9 cellular contexts compared by ENCODE assay signal in genomic region chr7:110322796-110323195, GRCh38.
"Had no signal": no experiment of that assay in that cellular context is flagged by ENCODE, and none has a peak within 500 bp of the region (broad histone marks: within the 10 kb centered on the region; RNA-seq: fewer than 3 reads in every experiment).

No MANE protein-coding gene starts in this region.

- H3K36me3 Mint-ChIP-seq: IgD-negative memory B cell had no signal

- H3K4me3 Mint-ChIP-seq: IgD-negative memory B cell had no signal

- H3K9me3 ChIP-seq: HAP-1 had no signal

- DNase-seq: GM23248, GOT3, H7, KBM-7 had no signal

- H3K27me3 Mint-ChIP-seq: IgD-negative memory B cell had no signal

- H3K27ac Mint-ChIP-seq: IgD-negative memory B cell had no signal

- H3K4me1 ChIP-seq: HAP-1 had no signal

- H2AFZ ChIP-seq: GM23248 had no signal

- FAIRE-seq: HepG2 had no signal

- H3K27ac ChIP-seq: GM23248, HL-60 had no signal

- H3K9ac ChIP-seq: GM23248 had no signal

- ATAC-seq: HCT116, HepG2 had no signal

- H3K36me3 ChIP-seq: HAP-1 had no signal

- H3K4me1 Mint-ChIP-seq: IgD-negative memory B cell had no signal

- H3K4me3 ChIP-seq: GM23248, HAP-1 had no signal
